29 cellular contexts compared by ENCODE assay signal in the genomic region with DNA sequence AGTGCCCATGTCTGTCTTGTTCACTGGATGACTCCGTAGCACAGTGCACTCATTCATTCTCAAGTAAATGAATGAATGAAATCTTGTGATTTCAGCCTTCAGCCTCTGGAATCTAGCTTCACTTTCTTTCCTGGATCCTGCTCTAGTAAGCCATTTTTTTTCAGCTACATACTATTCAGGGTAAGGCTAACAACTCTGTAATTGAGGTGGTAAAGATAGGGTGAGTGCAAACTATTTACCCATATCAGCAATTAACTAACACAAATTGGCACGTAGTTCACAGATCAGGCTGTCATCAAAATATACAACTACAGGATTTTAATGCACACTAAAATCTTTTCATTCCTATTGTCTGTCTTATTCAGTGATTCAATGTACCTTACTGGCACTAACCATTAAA.
"Had no signal": no experiment of that assay in that cellular context is flagged by ENCODE, and none has a peak within 500 bp of the region (broad histone marks: within the 10 kb centered on the region; RNA-seq: fewer than 3 reads in every experiment).

No MANE protein-coding gene starts in this region.

- H3K36me3 ChIP-seq: colonic mucosa, esophagus muscularis mucosa, esophagus squamous epithelium, gastrocnemius medialis, gastroesophageal sphincter, heart left ventricle, heart right ventricle had no signal

- DNase-seq: colonic mucosa; cortex of kidney; dermis blood vessel endothelial cell; dorsolateral prefrontal cortex; effector CD4-positive, alpha-beta T cell; effector CD8-positive, alpha-beta T cell; effector memory CD4-positive, alpha-beta T cell; effector memory CD8-positive, alpha-beta T cell; endodermal cell; erythroblast; esophagus squamous epithelium; foreskin fibroblast; foreskin keratinocyte; foreskin melanocyte; gastrocnemius medialis; glutamatergic neuron; head of caudate nucleus; heart left ventricle; heart right ventricle had no signal

- H3K4me3 ChIP-seq: colonic mucosa, coronary artery, dorsolateral prefrontal cortex, esophagus muscularis mucosa, esophagus squamous epithelium, gastrocnemius medialis, gastroesophageal sphincter, heart left ventricle, heart right ventricle had no signal

- ATAC-seq: effector memory CD8-positive, alpha-beta T cell; esophagus mucosa; foreskin keratinocyte; gastrocnemius medialis; gastroesophageal sphincter; heart left ventricle; heart right ventricle had no signal

- H3K27me3 ChIP-seq: colonic mucosa, dorsolateral prefrontal cortex, esophagus muscularis mucosa, esophagus squamous epithelium, foreskin keratinocyte, gastrocnemius medialis, gastroesophageal sphincter, heart left ventricle, heart right ventricle had no signal

- H3K9me3 ChIP-seq: colonic mucosa, esophagus muscularis mucosa, gastrocnemius medialis, gastroesophageal sphincter had no signal

- H3K27ac Mint-ChIP-seq: dendritic cell treated with granulocyte-macrophage colony-stimulating factor and Interleukin-4, amounts not matched to agents 40 ng/mL and 50 ng/mL, for 4 days; endodermal cell had no signal

- H3K4me1 ChIP-seq: colonic mucosa, esophagus squamous epithelium, foreskin keratinocyte had no signal

- H3K27ac ChIP-seq: colonic mucosa, coronary artery, epithelial cell of prostate, esophagus muscularis mucosa, esophagus squamous epithelium, foreskin keratinocyte, gastrocnemius medialis, gastroesophageal sphincter, heart left ventricle, heart right ventricle had no signal

- H3K27me3 Mint-ChIP-seq: dendritic cell treated with granulocyte-macrophage colony-stimulating factor and Interleukin-4, amounts not matched to agents 40 ng/mL and 50 ng/mL, for 4 days; effector memory CD8-positive, alpha-beta T cell had no signal

- H3K4me3 Mint-ChIP-seq: dendritic cell treated with granulocyte-macrophage colony-stimulating factor and Interleukin-4, amounts not matched to agents 40 ng/mL and 50 ng/mL, for 4 days; effector memory CD8-positive, alpha-beta T cell; endodermal cell had no signal

- FAIRE-seq: colon, endometrium, endothelial cell of umbilical vein, frontal cortex had no signal

- H3K4me1 Mint-ChIP-seq: endodermal cell had no signal
